7 cellular contexts compared by ENCODE assay signal in the genomic region with DNA sequence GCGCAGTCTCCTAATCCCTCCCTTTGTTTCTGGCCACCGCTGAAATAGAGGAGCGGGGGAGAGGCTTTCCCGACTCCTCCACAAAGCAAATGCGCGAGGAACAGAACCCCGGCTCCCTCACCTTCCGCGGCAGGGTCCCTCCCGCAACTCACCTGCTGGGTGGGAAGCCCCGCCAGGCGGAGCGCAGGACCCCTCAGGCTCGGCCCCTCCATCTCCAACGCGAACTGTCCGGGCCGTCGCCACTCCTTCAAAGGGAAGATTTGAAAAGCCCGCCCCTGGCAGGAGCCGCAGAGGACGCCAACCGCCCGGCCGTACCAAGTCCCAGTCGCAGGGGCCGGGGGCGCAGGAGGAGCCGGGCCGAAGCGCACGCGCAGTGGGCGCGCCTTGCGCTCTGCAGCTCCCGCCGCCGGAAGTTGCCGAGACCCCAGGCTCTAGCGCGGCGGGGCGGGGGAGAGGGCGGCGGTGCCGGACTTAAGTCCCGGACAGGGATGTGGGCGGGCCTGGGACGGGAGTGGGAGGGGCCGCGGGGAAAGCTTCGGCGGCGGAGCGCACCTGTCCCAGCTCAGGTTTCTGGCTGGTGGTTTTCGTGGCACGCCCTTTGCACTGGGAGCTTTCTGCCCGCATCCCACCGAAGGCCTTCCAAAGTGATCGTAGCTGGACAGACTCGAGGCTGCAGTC.
DNase-seq lines count a peak whose midpoint lies in the region; ATAC-seq and FAIRE-seq lines count a peak whose summit lies in the region.

A gene with protein sequence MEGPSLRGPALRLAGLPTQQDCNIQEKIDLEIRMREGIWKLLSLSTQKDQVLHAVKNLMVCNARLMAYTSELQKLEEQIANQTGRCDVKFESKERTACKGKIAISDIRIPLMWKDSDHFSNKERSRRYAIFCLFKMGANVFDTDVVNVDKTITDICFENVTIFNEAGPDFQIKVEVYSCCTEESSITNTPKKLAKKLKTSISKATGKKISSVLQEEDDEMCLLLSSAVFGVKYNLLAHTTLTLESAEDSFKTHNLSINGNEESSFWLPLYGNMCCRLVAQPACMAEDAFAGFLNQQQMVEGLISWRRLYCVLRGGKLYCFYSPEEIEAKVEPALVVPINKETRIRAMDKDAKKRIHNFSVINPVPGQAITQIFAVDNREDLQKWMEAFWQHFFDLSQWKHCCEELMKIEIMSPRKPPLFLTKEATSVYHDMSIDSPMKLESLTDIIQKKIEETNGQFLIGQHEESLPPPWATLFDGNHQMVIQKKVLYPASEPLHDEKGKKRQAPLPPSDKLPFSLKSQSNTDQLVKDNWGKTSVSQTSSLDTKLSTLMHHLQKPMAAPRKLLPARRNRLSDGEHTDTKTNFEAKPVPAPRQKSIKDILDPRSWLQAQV (minus strand): TSS at position 446 of the 678 bp plus-strand sequence. CDS start 234 bp downstream, at position 212.

- H3K36me3 Mint-ChIP-seq in central memory CD8-positive, alpha-beta T cell (ENCODE audit: insufficient read depth): peaks cover 3% of the 10 kb centered on the region

- peaks cover 17% of the 10 kb centered on the region for H3K27me3 Mint-ChIP-seq in central memory CD8-positive, alpha-beta T cell

- no peaks in the 10 kb centered on the region for H3K9me3 Mint-ChIP-seq in central memory CD8-positive, alpha-beta T cell

- peak; percentile 39 for FAIRE-seq in GM18507 (lab: Jason Lieb, UNC)

- peak within 1 kb of the TSS; percentile 75 for H3K4me3 Mint-ChIP-seq in central memory CD8-positive, alpha-beta T cell

- peak; percentile 23 for DNase-seq in GM18507 (ENCODE audit: extremely low spot score, insufficient read length, low read depth)
- peak; percentile 77 for DNase-seq in NCI-H2171 (lab: John Stamatoyannopoulos, UW)
- peak; percentile 36 for DNase-seq in activated CD4-positive, CD25-positive, alpha-beta regulatory T cell treated with anti-CD3 and anti-CD28 coated beads, Interleukin-2, amount 50 U/mL, for 16 hours (ENCODE audit: low read depth, low spot score)
- peak; percentile 34 to 35 for DNase-seq in central memory CD8-positive, alpha-beta T cell (ENCODE audit: low spot score in 2 of 2)
- peak; percentile 99 for DNase-seq in islet precursor cell
- peak; percentile 44 to 62 for DNase-seq in stimulated activated CD4-positive, alpha-beta T cell treated with anti-CD3 and anti-CD28 coated beads, Interleukin-12 subunit alpha, Interleukin-12 subunit beta, amount 100 ng/mL, for 24 hours (ENCODE audit: low read depth in 2 of 2)

- H3K4me1 Mint-ChIP-seq in central memory CD8-positive, alpha-beta T cell: peaks cover 13% of the 10 kb centered on the region

- H3K27ac Mint-ChIP-seq in central memory CD8-positive, alpha-beta T cell (ENCODE audit: low read depth): no peak within 1 kb of the TSS

- peak; percentile 63 for ATAC-seq in HG02943 (IDR thresholded peaks at IDR 0.05; ENCODE audit: low read depth, unreplicated experiment)
- peak; percentile 78 for ATAC-seq in central memory CD8-positive, alpha-beta T cell (replicated peaks; ENCODE audit: extremely low read depth, poor library complexity, severe bottlenecking)

Comparison
In these comparisons a context has a peak if more than half of its experiments do, and no peak if none do; other contexts are left out.
1. Peak in every context shown above with its lines: DNase-seq and ATAC-seq.
2. DNase-seq: peak in every context shown above with its lines; median percentile 99 in islet precursor cell; 77 in NCI-H2171; 53 in stimulated activated CD4-positive, alpha-beta T cell treated with anti-CD3 and anti-CD28 coated beads, Interleukin-12 subunit alpha, Interleukin-12 subunit beta, amount 100 ng/mL, for 24 hours; 36 in activated CD4-positive, CD25-positive, alpha-beta regulatory T cell treated with anti-CD3 and anti-CD28 coated beads, Interleukin-2, amount 50 U/mL, for 16 hours; 34 in central memory CD8-positive, alpha-beta T cell; 23 in GM18507.